Comparison of ENCODE assay signal across 11 cellular contexts in the genomic region with DNA sequence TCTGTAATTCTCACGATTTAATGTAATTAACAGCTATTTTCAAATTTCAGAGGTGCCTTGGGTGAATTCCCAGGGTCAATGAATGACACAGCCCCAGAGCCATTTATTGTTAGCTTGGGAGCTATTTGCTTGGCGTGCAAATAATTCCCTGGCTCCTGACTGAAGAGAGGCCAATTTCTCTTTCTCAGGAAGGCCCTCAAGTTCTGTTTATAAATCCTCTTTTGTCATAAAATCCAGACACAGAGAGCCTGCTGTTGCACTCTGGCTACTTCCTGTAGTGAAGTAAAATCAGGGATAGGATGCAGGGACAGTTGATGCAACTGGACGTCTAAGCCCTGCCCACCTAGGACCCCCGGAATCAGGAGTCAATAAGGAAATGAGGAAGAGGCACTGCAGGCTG.
DNase-seq lines count a peak whose midpoint lies in the region; ATAC-seq, FAIRE-seq and TF ChIP-seq lines count a peak whose summit lies in the region.
"Had no signal": no experiment of that assay in that cellular context is flagged by ENCODE, and none has a peak within 500 bp of the region (broad histone marks: within the 10 kb centered on the region; RNA-seq: fewer than 3 reads in every experiment).

No MANE protein-coding gene starts in this region.

- no peak overlapping the region for H3K4me3 ChIP-seq in endothelial cell of umbilical vein (replicated peaks in 1 of 3; ENCODE audit: insufficient read depth in 1 of 3, low read depth in 1 of 3, low read length in 3 of 3)
- H3K4me3 ChIP-seq in kidney (ENCODE audit: low read length in 2 of 2) = no peak overlapping the region

- H3K27ac Mint-ChIP-seq in nephron = peak overlapping the region; percentile 32 to 77 (median 70)
- H3K27ac Mint-ChIP-seq: activated CD8-positive, alpha-beta T cell treated with anti-CD3 and anti-CD28 coated beads for 36 hours; CD4-positive, CD25-positive, alpha-beta regulatory T cell had no signal

- no peaks in the 10 kb centered on the region for H3K36me3 Mint-ChIP-seq in nephron (ENCODE audit: low read depth)
- H3K36me3 Mint-ChIP-seq: CD4-positive, CD25-positive, alpha-beta regulatory T cell had no signal

- no peak for TF ChIP-seq CTCF in endothelial cell of umbilical vein (IDR thresholded peaks at IDR 0.05; ENCODE audit: extremely low read depth in 1 of 2, insufficient read depth in 1 of 2, low read depth in 1 of 2, low read length in 2 of 2)
- TF ChIP-seq CTCF in nephron (IDR thresholded peaks at IDR 0.05; ENCODE audit: unreplicated experiment in 3 of 3) = no peak
- TF ChIP-seq CTCF in kidney (IDR thresholded peaks at IDR 0.05; ENCODE audit: borderline replicate concordance, extremely low read depth, insufficient read depth) = no peak

- no peaks in the 10 kb centered on the region for H3K27me3 ChIP-seq in endothelial cell of umbilical vein (ENCODE audit: control insufficient read depth in 2 of 2, insufficient read depth in 2 of 2, low read length in 2 of 2)

- DNase-seq in AG08395 (ENCODE audit: low spot score) = peak; percentile 67
- DNase-seq in NCI-H1092 treated with DMSO at 0.1 percent for 48 hours (lab: John Stamatoyannopoulos, UW) = peak; percentile 8
- DNase-seq in endothelial cell of umbilical vein (ENCODE audit: low read depth, low spot score) = peak; percentile 53
- no peak for DNase-seq in GOT3 (lab: John Stamatoyannopoulos, UW)
- DNase-seq in kidney = no peak
- DNase-seq: activated CD8-positive, alpha-beta T cell treated with anti-CD3 and anti-CD28 coated beads for 36 hours; CD4-positive, CD25-positive, alpha-beta regulatory T cell had no signal

- FAIRE-seq in endothelial cell of umbilical vein (lab: Jason Lieb, UNC) (no peak), kidney (lab: Jason Lieb, UNC) (no peak)

- CTCF ChIA-PET in endothelial cell of umbilical vein (lab: Charles Lee) = interaction anchor here (2.8 kb wide), 1 partner anchor 111 kb away, joined by 14 read pairs; no protein-coding TSS in a partner anchor

- no peak overlapping the region for H3K4me2 ChIP-seq in endothelial cell of umbilical vein (ENCODE audit: insufficient read depth, low read length)

- no peaks in the 10 kb centered on the region for H3K9me1 ChIP-seq in endothelial cell of umbilical vein (replicated peaks; ENCODE audit: control insufficient read depth, extremely low read depth, insufficient read depth, low read length)

- H3K4me1 ChIP-seq in endothelial cell of umbilical vein (ENCODE audit: control insufficient read depth, extremely low read depth, insufficient read depth, low read length) (peaks cover 52% of the 10 kb centered on the region), kidney (ENCODE audit: control insufficient read depth in 1 of 2, insufficient read depth in 1 of 2, low read depth in 1 of 2, low read length in 2 of 2) (peaks cover 0 to 6% of the 10 kb centered on the region in 2 donors)

- H4K20me1 ChIP-seq in endothelial cell of umbilical vein (replicated peaks; ENCODE audit: control insufficient read depth, extremely low read depth, insufficient read depth, low read length) = no peaks in the 10 kb centered on the region

- no peak overlapping the region for H2AFZ ChIP-seq in endothelial cell of umbilical vein (ENCODE audit: low read depth, low read length)

- intact Hi-C loops in endothelial cell of umbilical vein (cut with micrococcal nuclease) (loop anchor here (10.0 kb wide), 1 partner anchor 380 kb away; no protein-coding TSS in a partner anchor), kidney (cut with DNase I) (no loop called here)

- H3K9ac ChIP-seq in endothelial cell of umbilical vein (replicated peaks; ENCODE audit: extremely low read depth, insufficient read depth, low read length) (peak overlapping the region; percentile 93), kidney (ENCODE audit: low read length in 2 of 2) (no peak overlapping the region)

- dilution Hi-C loops in endothelial cell of umbilical vein (cut with MboI; ENCODE audit: extremely low pct_ligation_motif_present, low sequenced_read_pairs) = no loop called here

- TF ChIP-seq POLR2A in endothelial cell of umbilical vein (IDR thresholded peaks at IDR 0.05; ENCODE audit: low read depth, low read length) = no peak

- H3K36me3 ChIP-seq in endothelial cell of umbilical vein (ENCODE audit: control insufficient read depth in 2 of 2, extremely low read depth in 1 of 2, insufficient read depth in 2 of 2, low read length in 2 of 2) = no peaks in the 10 kb centered on the region
- H3K36me3 ChIP-seq in kidney (ENCODE audit: control insufficient read depth in 1 of 2, insufficient read depth in 2 of 2, low read length in 2 of 2) = no peaks in the 10 kb centered on the region

- peak overlapping the region; percentile 99 for H3K27ac ChIP-seq in endothelial cell of umbilical vein (ENCODE audit: insufficient read depth, low read depth, low read length)
- no peak overlapping the region for H3K27ac ChIP-seq in kidney (ENCODE audit: low read depth in 2 of 2, low read length in 2 of 2)

- no peaks in the 10 kb centered on the region for H3K27me3 Mint-ChIP-seq in nephron (ENCODE audit: low read depth)

- H3K4me1 Mint-ChIP-seq in nephron = peaks cover 44% of the 10 kb centered on the region
- H3K4me1 Mint-ChIP-seq: CD4-positive, CD25-positive, alpha-beta regulatory T cell had no signal

- no peaks in the 10 kb centered on the region for H3K9me3 Mint-ChIP-seq in nephron
- H3K9me3 Mint-ChIP-seq: activated CD8-positive, alpha-beta T cell treated with anti-CD3 and anti-CD28 coated beads for 36 hours had no signal

- BruUV-seq in endothelial cell of umbilical vein (replicated peaks; lab: Mats Ljungman, UMichigan) = no TSS peak

- ATAC-seq in GM18502 (IDR thresholded peaks at IDR 0.05; ENCODE audit: poor library complexity, unreplicated experiment) (no peak), HG02610 (IDR thresholded peaks at IDR 0.05; ENCODE audit: unreplicated experiment) (no peak)
- ATAC-seq: activated CD8-positive, alpha-beta T cell treated with anti-CD3 and anti-CD28 coated beads for 36 hours; HCT116 had no signal

- H3K4me3 Mint-ChIP-seq in nephron = no peak overlapping the region
- H3K4me3 Mint-ChIP-seq: activated CD8-positive, alpha-beta T cell treated with anti-CD3 and anti-CD28 coated beads for 36 hours; CD4-positive, CD25-positive, alpha-beta regulatory T cell had no signal

- H3K9me3 ChIP-seq in endothelial cell of umbilical vein (replicated peaks; ENCODE audit: control insufficient read depth, insufficient read depth, low read length) = no peaks in the 10 kb centered on the region
- H3K9me3 ChIP-seq in kidney (ENCODE audit: control insufficient read depth in 1 of 2, low read length in 2 of 2) = no peaks in the 10 kb centered on the region

- no peaks in the 10 kb centered on the region for H3K79me2 ChIP-seq in endothelial cell of umbilical vein (ENCODE audit: control insufficient read depth, insufficient read depth, low read length)

- POLR2A ChIA-PET in endothelial cell of umbilical vein (lab: Charles Lee) = interaction anchor here (3.0 kb wide), 1 partner anchor 258 kb away, joined by 37 read pairs; a partner anchor contains a TSS

TF ChIP-seq in endothelial cell of umbilical vein, 7 proteins besides CTCF, POLR2A, EP300 and RAD21:
- TF ChIP-seq GATA2 (IDR thresholded peaks at IDR 0.05; ENCODE audit: insufficient read depth, insufficient read length, low read depth, low read length) (no peak), POLR2AphosphoS5 (IDR thresholded peaks at IDR 0.05; ENCODE audit: insufficient read depth, low read depth, low read length) (no peak), FOS (IDR thresholded peaks at IDR 0.05; ENCODE audit: borderline replicate concordance, insufficient read depth, low read length) (no peak), EZH2 (IDR thresholded peaks at IDR 0.05; ENCODE audit: borderline replicate concordance, low read depth, low read length, severe bottlenecking) (no peak), JUN (IDR thresholded peaks at IDR 0.05; ENCODE audit: borderline replicate concordance, insufficient read depth, insufficient read length, low read depth) (no peak), MYC (IDR thresholded peaks at IDR 0.05; ENCODE audit: low read depth, low read length) (no peak)
- TF ChIP-seq, protein P1, sequence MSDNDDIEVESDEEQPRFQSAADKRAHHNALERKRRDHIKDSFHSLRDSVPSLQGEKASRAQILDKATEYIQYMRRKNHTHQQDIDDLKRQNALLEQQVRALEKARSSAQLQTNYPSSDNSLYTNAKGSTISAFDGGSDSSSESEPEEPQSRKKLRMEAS (IDR thresholded peaks at IDR 0.05; ENCODE audit: insufficient read depth, insufficient read length) = no peak

Comparison
In these comparisons a context has a peak if more than half of its experiments do, and no peak if none do; other contexts are left out.
1. DNase-seq: peak in AG08395 (single experiment), NCI-H1092 treated with DMSO at 0.1 percent for 48 hours (single experiment) and endothelial cell of umbilical vein (single experiment); none in GOT3 (single experiment) and kidney (single experiment).